Comparison of ENCODE assay signal across 8 cellular contexts in genomic region chr12:120710805-120711296, GRCh38. TPM values are rescaled to one million over a fixed set of nuclear protein-coding genes. Genes with fewer than 3 reads are reported as not detected.
DNase-seq lines count a peak whose midpoint lies in the region; ATAC-seq and TF ChIP-seq lines count a peak whose summit lies in the region.

No MANE protein-coding gene starts in this region.

- WGBS in stomach, 5 donors, result 0 to 1% (median 0%) methylated on average over 17 to 31 of the region's 31 CpGs

- H3K27me3 ChIP-seq in stomach, result no peaks in the 10 kb centered on the region

- DNase-seq in DMS 273 (lab: John Stamatoyannopoulos, UW; ENCODE audit: unreplicated experiment) (peak; percentile 28), DMS 273 treated with DMSO at 0.1 percent for 48 hours (lab: John Stamatoyannopoulos, UW) (no peak), RWPE1 (ENCODE audit: low spot score) (peak; percentile 34), caudate nucleus (lab: John Stamatoyannopoulos, UW) (peak in 14 of 61 donors; percentile 5 to 43 (median 20)), left kidney (ENCODE audit: low read depth, low spot score) (peak; percentile 70), stomach (no peak)
- no peak for DNase-seq in NK-92 treated with Interleukin-12 subunit alpha and Interleukin-12 subunit beta, amount 100 ng/mL, for 24 hours (lab: John Stamatoyannopoulos, UW)

- intact Hi-C loops in stomach (cut with DNase I; ENCODE audit: low total_unique reads), result loop anchor here (5.0 to 10.0 kb wide), 2 partner anchors 64 to 126 kb away; partner anchors contain the start of gene POP5

- TF ChIP-seq CTCF in RWPE1 (conservative IDR thresholded peaks at IDR 0.05; ENCODE audit: low read depth) (no peak), stomach (IDR thresholded peaks at IDR 0.05) (no peak)

- POLR2A ChIA-PET in RWPE1 (lab: Yijun Ruan, JAX; ENCODE audit: low non-redundant PET), result no interaction called here

- no peak for TF ChIP-seq POLR2A in stomach (IDR thresholded peaks at IDR 0.05)

- H3K27ac ChIP-seq in RWPE1, result peak overlapping the region; percentile 76
- H3K27ac ChIP-seq in caudate nucleus (ENCODE audit: low read depth, low read length), result peak overlapping the region; percentile 44
- H3K27ac ChIP-seq in stomach, result peak overlapping the region; percentile 89 to 92 (median 91)

- TF ChIP-seq EP300 in stomach (IDR thresholded peaks at IDR 0.05), result no peak

- peak overlapping the region; percentile 87 to 94 (median 90) for H3K4me3 ChIP-seq in stomach

- H3K36me3 ChIP-seq in stomach, result peaks cover 16 to 27% (median 24%) of the 10 kb centered on the region in 4 donors

- CTCF ChIA-PET in RWPE1 (lab: Yijun Ruan, JAX), result interaction anchor here (0.5 to 0.6 kb wide), 3 partner anchors 102 to 119 kb away, joined by 3 to 4 read pairs (median 4); no protein-coding TSS in a partner anchor

- ATAC-seq in HG02840 (IDR thresholded peaks at IDR 0.05; ENCODE audit: low FRiP score, unreplicated experiment), result peak; percentile 24

- H3K4me1 ChIP-seq in stomach, result peaks cover 24 to 49% (median 33%) of the 10 kb centered on the region in 4 donors

- no peaks in the 10 kb centered on the region for H3K9me3 ChIP-seq in stomach

RNA-seq across cellular contexts. Expression of gene UNC119B, which starts 0.6 kb away (rescaled TPM):
- total RNA-seq in stomach, result 10 to 100 TPM in 4 of 5 donors, 1 to 10 TPM in 1; 8.2 to 26.8 (median 19.7) TPM
- 10 to 100 TPM in 2 of 3 donors, 1 to 10 TPM in 1; 9.6 to 14.6 (median 12.5) TPM for polyA plus RNA-seq in stomach

RNA-seq across cellular contexts. Expression of gene ACADS, which starts 14.8 kb away (rescaled TPM):
- total RNA-seq in stomach, result 100 to 1,000 TPM in 2 of 5 donors, 10 to 100 TPM in 3; 16.5 to 313 (median 28.5) TPM
- 10 to 100 TPM; 31.1 to 60.6 (median 46.3) TPM for polyA plus RNA-seq in stomach

RNA-seq across cellular contexts. Expression of gene MLEC, which starts 23.9 kb away (rescaled TPM):
- 1,000 to 10,000 TPM in 1 of 5 donors, 10 to 100 TPM in 4; 22.2 to 1,695 (median 86.6) TPM for total RNA-seq in stomach
- polyA plus RNA-seq in stomach, result 10 to 100 TPM; 15.1 to 28.4 (median 17.1) TPM

Comparison
In these comparisons a context has a peak if more than half of its experiments do, and no peak if none do; other contexts are left out.
1. DNase-seq: peak in DMS 273 (single experiment), RWPE1 (single experiment) and left kidney (single experiment); none in DMS 273 treated with DMSO at 0.1 percent for 48 hours (single experiment), stomach (single experiment) and NK-92 treated with Interleukin-12 subunit alpha and Interleukin-12 subunit beta, amount 100 ng/mL, for 24 hours (single experiment).
2. Peak in every context shown above with its lines, with median percentiles within 50 percentile points of each other: H3K27ac ChIP-seq.